8 cellular contexts compared by ENCODE assay signal in the genomic region with DNA sequence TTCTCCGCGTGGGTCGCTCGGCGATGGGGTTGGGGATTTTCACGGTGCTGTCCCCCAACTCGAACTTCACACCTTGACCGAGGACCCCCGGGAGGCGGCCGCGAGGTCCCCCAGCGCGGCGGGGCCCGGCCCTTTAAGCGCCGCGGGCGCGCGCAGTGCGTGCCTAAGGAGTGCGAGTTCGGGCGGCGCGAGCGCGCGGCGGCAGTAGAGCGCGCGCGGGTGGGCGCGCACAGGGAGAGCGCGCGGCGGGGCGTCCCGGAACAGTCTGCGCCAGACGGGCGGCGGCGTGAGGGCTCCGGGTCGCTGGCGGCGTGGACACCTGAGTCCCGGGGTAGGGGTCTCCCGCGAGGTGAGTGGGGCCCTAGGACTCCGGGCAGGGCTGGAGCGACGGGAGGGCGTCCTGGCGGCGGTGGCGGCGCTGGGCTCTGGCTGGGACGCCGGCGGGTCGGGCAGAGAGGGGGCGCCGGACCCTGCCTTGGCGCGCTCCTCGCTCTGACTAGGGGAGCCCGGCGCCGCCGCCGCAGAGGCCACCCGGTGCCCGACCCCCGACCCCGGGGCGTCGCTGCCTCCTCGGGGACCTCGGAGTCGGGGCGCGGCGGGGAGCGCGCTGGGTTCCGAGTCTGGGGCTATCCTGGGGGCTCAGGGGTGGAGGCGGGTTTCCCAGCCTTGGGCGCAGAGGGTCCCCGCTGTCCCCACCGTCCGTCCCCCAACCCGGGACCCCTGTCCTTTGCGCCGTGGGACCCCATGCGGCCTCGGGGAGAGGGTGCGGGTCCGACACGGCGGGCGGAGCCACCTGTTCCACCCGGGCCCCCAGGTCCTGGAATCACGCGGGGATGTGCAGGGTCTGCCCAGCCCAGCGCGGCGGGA. TPM values are rescaled to one million over a fixed set of nuclear protein-coding genes. Genes with fewer than 3 reads are reported as not detected.
DNase-seq lines count a peak whose midpoint lies in the region; ATAC-seq, FAIRE-seq and TF ChIP-seq lines count a peak whose summit lies in the region.

A gene with protein sequence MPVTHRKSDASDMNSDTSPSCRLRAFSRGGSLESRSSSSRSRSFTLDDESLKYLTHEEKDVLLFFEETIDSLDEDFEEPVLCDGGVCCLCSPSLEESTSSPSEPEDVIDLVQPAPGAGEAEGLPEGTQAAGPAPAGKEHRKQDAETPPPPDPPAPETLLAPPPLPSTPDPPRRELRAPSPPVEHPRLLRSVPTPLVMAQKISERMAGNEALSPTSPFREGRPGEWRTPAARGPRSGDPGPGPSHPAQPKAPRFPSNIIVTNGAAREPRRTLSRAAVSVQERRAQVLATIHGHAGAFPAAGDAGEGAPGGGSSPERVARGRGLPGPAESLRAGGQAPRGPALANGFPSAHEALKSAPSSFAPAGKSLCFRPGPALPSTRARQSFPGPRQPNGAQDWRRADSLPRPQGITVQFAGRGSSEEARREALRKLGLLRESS (plus strand): TSS at position 235 of the 867 bp plus-strand sequence. CDS start 28,722 bp downstream, outside the sequence.

- 0 out of 2 replicates have a peak, but pooled peaks cover 3% of the 10 kb centered on the region for H3K4me1 ChIP-seq in DOHH2 (ENCODE audit: control insufficient read depth, low read length)
- H3K4me1 ChIP-seq in kidney (ENCODE audit: control insufficient read depth in 1 of 2, insufficient read depth in 1 of 2, low read depth in 1 of 2, low read length in 2 of 2): no peaks in the 10 kb centered on the region
- H3K4me1 ChIP-seq in Karpas-422 (ENCODE audit: low read length): no peaks in the 10 kb centered on the region

- H3K9me3 ChIP-seq in DOHH2 (ENCODE audit: control insufficient read depth, insufficient read depth, low read length) (no peaks in the 10 kb centered on the region), kidney (ENCODE audit: control insufficient read depth in 1 of 2, low read length in 2 of 2) (no peaks in the 10 kb centered on the region), Karpas-422 (ENCODE audit: low read length) (no peaks in the 10 kb centered on the region)

- H3K9me3 Mint-ChIP-seq in T-helper 1 cell treated with Interleukin-12 subunit alpha and Interleukin-12 subunit beta and Interleukin-4 antibody, amounts not matched to agents 30 μg/mL and 1 μg/mL, for 36 hours: no peaks in the 10 kb centered on the region

- H3K79me2 ChIP-seq in DOHH2 (ENCODE audit: control insufficient read depth, low read length) (no peaks in the 10 kb centered on the region), Karpas-422 (ENCODE audit: low read length) (no peaks in the 10 kb centered on the region)

- peaks cover 8% of the 10 kb centered on the region for H3K4me1 Mint-ChIP-seq in T-helper 1 cell treated with Interleukin-12 subunit alpha and Interleukin-12 subunit beta and Interleukin-4 antibody, amounts not matched to agents 30 μg/mL and 1 μg/mL, for 36 hours (ENCODE audit: low read depth)

- TF ChIP-seq CTCF in DOHH2 (IDR thresholded peaks at IDR 0.05; ENCODE audit: low read depth, low read length, poor library complexity, severe bottlenecking): no peak
- no peak for TF ChIP-seq CTCF in cardiac fibroblast (IDR thresholded peaks at IDR 0.05; ENCODE audit: low read depth, low read length)
- TF ChIP-seq CTCF in kidney (IDR thresholded peaks at IDR 0.05; ENCODE audit: borderline replicate concordance, extremely low read depth, insufficient read depth): no peak

- peak; percentile 82 for ATAC-seq in HG03103 (IDR thresholded peaks at IDR 0.05; ENCODE audit: low read depth, unreplicated experiment)

- H3K9me2 ChIP-seq in DOHH2 (replicated peaks; ENCODE audit: control insufficient read depth, low read length) (no peaks in the 10 kb centered on the region), Karpas-422 (replicated peaks; ENCODE audit: insufficient read depth, low read length) (no peaks in the 10 kb centered on the region)

- H3K4me3 ChIP-seq in DOHH2 (ENCODE audit: low read length) (peak within 1 kb of the TSS; percentile 39; the same call in 1 of the 2 replicates), cardiac fibroblast (replicated peaks in 1 of 2; ENCODE audit: low read depth in 2 of 2, low read length in 2 of 2) (peak within 1 kb of the TSS; percentile 71 to 81), kidney (ENCODE audit: low read length in 2 of 2) (peak within 1 kb of the TSS; percentile 58 to 61), Karpas-422 (ENCODE audit: low read length) (no peak within 1 kb of the TSS)

- no peak for FAIRE-seq in kidney (lab: Jason Lieb, UNC)

- H3K27ac ChIP-seq in DOHH2 (ENCODE audit: low read depth, low read length) (no peak within 1 kb of the TSS), kidney (ENCODE audit: low read depth in 2 of 2, low read length in 2 of 2) (peak within 1 kb of the TSS; percentile 43 to 56), Karpas-422 (ENCODE audit: low read length) (no peak within 1 kb of the TSS)

- no peak within 1 kb of the TSS for H2AFZ ChIP-seq in Karpas-422 (ENCODE audit: low read length)

- H3K36me3 Mint-ChIP-seq in T-helper 1 cell treated with Interleukin-12 subunit alpha and Interleukin-12 subunit beta and Interleukin-4 antibody, amounts not matched to agents 30 μg/mL and 1 μg/mL, for 36 hours (ENCODE audit: low read depth): no peaks in the 10 kb centered on the region

- H3K9ac ChIP-seq in kidney (ENCODE audit: low read length in 2 of 2) (peak within 1 kb of the TSS; percentile 33 to 69), Karpas-422 (ENCODE audit: low read length) (no peak within 1 kb of the TSS)

- H3F3A ChIP-seq in DOHH2 (ENCODE audit: control insufficient read depth, insufficient read depth): 0 out of 2 replicates have a peak, but pooled peaks cover 5% of the 10 kb centered on the region

- H3K4me2 ChIP-seq in DOHH2 (ENCODE audit: low read length) (peak within 1 kb of the TSS; percentile 37), Karpas-422 (ENCODE audit: low read depth, low read length, poor library complexity, severe bottlenecking) (no peak within 1 kb of the TSS)

- intact Hi-C loops in kidney (cut with DNase I): no loop called here

- peak within 1 kb of the TSS; percentile 68 for H3K4me3 Mint-ChIP-seq in T-helper 1 cell treated with Interleukin-12 subunit alpha and Interleukin-12 subunit beta and Interleukin-4 antibody, amounts not matched to agents 30 μg/mL and 1 μg/mL, for 36 hours

- peaks cover 58% of the 10 kb centered on the region for H3K27me3 Mint-ChIP-seq in T-helper 1 cell treated with Interleukin-12 subunit alpha and Interleukin-12 subunit beta and Interleukin-4 antibody, amounts not matched to agents 30 μg/mL and 1 μg/mL, for 36 hours (ENCODE audit: low read depth)

- peaks cover 33% of the 10 kb centered on the region for H3K27me3 ChIP-seq in DOHH2 (ENCODE audit: control insufficient read depth, low read length)
- H3K27me3 ChIP-seq in Karpas-422 (ENCODE audit: low read length): no peaks in the 10 kb centered on the region

- DNase-seq in cardiac fibroblast (ENCODE audit: low read depth in 2 of 2) (peak; percentile 64 to 67), kidney (peak; percentile 85), Karpas-422 (no peak), epidermal melanocyte (ENCODE audit: insufficient read length, low spot score) (no peak)
- DNase-seq in stimulated activated CD4-positive, alpha-beta T cell treated with anti-CD3 and anti-CD28 coated beads, Interleukin-4, amount 100 ng/mL, for 24 hours: peak; percentile 23

- H4K20me1 ChIP-seq in DOHH2 (ENCODE audit: control insufficient read depth, insufficient read depth, low read depth, low read length): no peaks in the 10 kb centered on the region
- H4K20me1 ChIP-seq in Karpas-422 (ENCODE audit: insufficient read depth, low read depth, low read length): no peaks in the 10 kb centered on the region

- H3K27ac Mint-ChIP-seq in T-helper 1 cell treated with Interleukin-12 subunit alpha and Interleukin-12 subunit beta and Interleukin-4 antibody, amounts not matched to agents 30 μg/mL and 1 μg/mL, for 36 hours: no peak within 1 kb of the TSS

- H3K36me3 ChIP-seq in DOHH2 (ENCODE audit: control insufficient read depth, low read length): no peaks in the 10 kb centered on the region
- H3K36me3 ChIP-seq in kidney (ENCODE audit: control insufficient read depth in 1 of 2, insufficient read depth in 2 of 2, low read length in 2 of 2): no peaks in the 10 kb centered on the region
- H3K36me3 ChIP-seq in Karpas-422 (ENCODE audit: insufficient read depth, low read length): no peaks in the 10 kb centered on the region

RNA-seq across cellular contexts. Expression of the gene that starts here (rescaled TPM):
- total RNA-seq in kidney: 48.2 TPM
- 8.1 TPM for polyA plus RNA-seq in kidney (ENCODE audit: insufficient read depth, low read depth, low replicate concordance)
- not detected in 2 replicates for total RNA-seq in Karpas-422 (2014; rRNA removed; shearing (Covaris generic); ENCODE audit: low replicate concordance)

Comparison
In these comparisons a context has a peak if more than half of its experiments do, and no peak if none do; other contexts are left out.
1. RNA of the gene that starts here (total RNA-seq): 48.2 TPM in kidney (single experiment); not detected in Karpas-422; every median in the first group is over 10 times any median in the second.
2. H3K27ac ChIP-seq: peak in kidney (2 of 2); none in DOHH2 (single experiment) and Karpas-422 (single experiment).
3. DNase-seq: peak in cardiac fibroblast (2 of 2), kidney (single experiment) and stimulated activated CD4-positive, alpha-beta T cell treated with anti-CD3 and anti-CD28 coated beads, Interleukin-4, amount 100 ng/mL, for 24 hours (single experiment); none in Karpas-422 (single experiment) and epidermal melanocyte (single experiment).